20 cellular contexts compared by ENCODE assay signal in the genomic region with DNA sequence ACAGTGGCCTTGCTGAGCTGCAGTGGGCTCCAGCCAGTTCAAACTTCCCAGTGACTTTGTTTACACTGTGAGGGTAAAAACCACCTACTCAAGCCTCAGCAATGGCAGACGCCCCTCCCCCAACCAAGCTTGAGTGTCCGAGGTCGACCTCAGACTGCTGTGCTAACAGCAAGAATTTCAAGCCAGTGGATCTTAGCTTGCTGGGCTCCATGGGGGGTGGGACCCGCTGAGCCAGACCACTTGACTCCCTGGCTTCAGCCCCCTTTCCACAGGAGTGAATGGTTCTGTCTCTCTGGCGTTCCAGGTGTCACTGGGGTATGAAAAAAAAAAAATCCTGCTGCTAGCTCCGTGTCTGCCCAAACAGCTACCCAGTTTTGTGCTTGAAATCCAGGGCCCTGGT.
DNase-seq lines count a peak whose midpoint lies in the region; ATAC-seq, FAIRE-seq and TF ChIP-seq lines count a peak whose summit lies in the region.
"Had no signal": no experiment of that assay in that cellular context is flagged by ENCODE, and none has a peak within 500 bp of the region (broad histone marks: within the 10 kb centered on the region; RNA-seq: fewer than 3 reads in every experiment).

No MANE protein-coding gene starts in this region.

- H3K9me3 Mint-ChIP-seq in endodermal cell (peaks cover 9% of the 10 kb centered on the region), neural progenitor cell (peaks cover 6% of the 10 kb centered on the region), HFFc6 (peaks cover 8% of the 10 kb centered on the region)
- H3K9me3 Mint-ChIP-seq in stimulated activated effector memory CD8-positive, alpha-beta T cell treated with anti-CD3 and anti-CD28 coated beads, Interleukin-12 subunit alpha, Interleukin-12 subunit beta, amount 100 ng/mL, for 72 hours: peaks cover 13% of the 10 kb centered on the region

- TF ChIP-seq CTCF in HepG2 (CRISPR knock-in tag; IDR thresholded peaks at IDR 0.05) (no peak), right lobe of liver (IDR thresholded peaks at IDR 0.05) (no peak), endodermal cell (conservative IDR thresholded peaks at IDR 0.05) (no peak), neural progenitor cell (IDR thresholded peaks at IDR 0.05) (no peak), HFFc6 (IDR thresholded peaks at IDR 0.05) (no peak)

- H4K20me1 ChIP-seq in HepG2 (ENCODE audit: insufficient read depth, low read length): no peaks in the 10 kb centered on the region
- H4K20me1 ChIP-seq in neural progenitor cell (ENCODE audit: low read depth): no peaks in the 10 kb centered on the region
- H4K20me1 ChIP-seq: BLaER1 had no signal

- no peak overlapping the region for H3K27ac ChIP-seq in HepG2 (ENCODE audit: extremely low read length, insufficient read depth, low read length)
- H3K27ac ChIP-seq in right lobe of liver: no peak overlapping the region
- H3K27ac ChIP-seq in endodermal cell (ENCODE audit: low read depth, low read length): no peak overlapping the region
- H3K27ac ChIP-seq in neural progenitor cell: no peak overlapping the region
- H3K27ac ChIP-seq: 22Rv1, A549, BLaER1, GM23248, KMS-11 had no signal

- no peaks in the 10 kb centered on the region for H3K79me2 ChIP-seq in HepG2 (ENCODE audit: insufficient read depth, low read length)
- no peaks in the 10 kb centered on the region for H3K79me2 ChIP-seq in neural progenitor cell (ENCODE audit: low read depth)

- no peaks in the 10 kb centered on the region for H3F3A ChIP-seq in neural progenitor cell (ENCODE audit: low read depth)

- peak overlapping the region; percentile 27; the same call in 1 of the 2 replicates for H3K4me2 ChIP-seq in HepG2 (ENCODE audit: low read depth, low read length)
- H3K4me2 ChIP-seq in neural progenitor cell: peak overlapping the region; percentile 27
- H3K4me2 ChIP-seq: A549, BLaER1, KMS-11 had no signal

- H2AFZ ChIP-seq in HepG2 (ENCODE audit: low read length) (no peak overlapping the region), neural progenitor cell (replicated peaks) (no peak overlapping the region)
- H2AFZ ChIP-seq: GM23248 had no signal

- FAIRE-seq in HepG2 (lab: Jason Lieb, UNC): no peak
- FAIRE-seq: A549, GM19239 had no signal

- H3K4me3 ChIP-seq in HepG2 (replicated peaks in 1 of 3; ENCODE audit: insufficient read depth in 1 of 3, low read depth in 2 of 3, low read length in 3 of 3): no peak overlapping the region
- no peak overlapping the region for H3K4me3 ChIP-seq in right lobe of liver
- no peak overlapping the region for H3K4me3 ChIP-seq in endodermal cell (ENCODE audit: low read length)
- no peak overlapping the region for H3K4me3 ChIP-seq in neural progenitor cell
- H3K4me3 ChIP-seq: A549, BLaER1, GM23248 had no signal

- ATAC-seq in HepG2 (no peak), right lobe of liver (no peak)
- no peak for ATAC-seq in stimulated activated effector memory CD8-positive, alpha-beta T cell treated with anti-CD3 and anti-CD28 coated beads, Interleukin-12 subunit alpha, Interleukin-12 subunit beta, amount 100 ng/mL, for 72 hours
- ATAC-seq: A549 had no signal

- DNase-seq in HepG2 (ENCODE audit: low spot score) (no peak), right lobe of liver (no peak), endodermal cell (peak; percentile 60), neural progenitor cell (ENCODE audit: low spot score) (peak; percentile 11), HFFc6 (no peak), NCI-H82 treated with DMSO at 0.1 percent for 48 hours (lab: John Stamatoyannopoulos, UW; ENCODE audit: unreplicated experiment) (no peak)
- no peak for DNase-seq in stimulated activated effector memory CD8-positive, alpha-beta T cell treated with anti-CD3 and anti-CD28 coated beads, Interleukin-12 subunit alpha, Interleukin-12 subunit beta, amount 100 ng/mL, for 72 hours (ENCODE audit: low spot score in 2 of 2)
- DNase-seq: AML-193; CD4-positive, alpha-beta memory T cell; DMS153; DMS79; GF-D8; GM23248; H7 had no signal

- H3K9me3 ChIP-seq in HepG2 (ENCODE audit: low read length): no peaks in the 10 kb centered on the region
- no peaks in the 10 kb centered on the region for H3K9me3 ChIP-seq in right lobe of liver
- no peaks in the 10 kb centered on the region for H3K9me3 ChIP-seq in endodermal cell (ENCODE audit: control insufficient read depth, low read length)
- H3K9me3 ChIP-seq in neural progenitor cell (ENCODE audit: low read depth): no peaks in the 10 kb centered on the region
- H3K9me3 ChIP-seq: A549, BLaER1 had no signal

- H3K36me3 Mint-ChIP-seq in endodermal cell (ENCODE audit: low read depth) (peaks cover 1% of the 10 kb centered on the region), neural progenitor cell (no peaks in the 10 kb centered on the region), HFFc6 (ENCODE audit: low read depth) (no peaks in the 10 kb centered on the region; the same call in 1 of the 2 replicates)
- H3K36me3 Mint-ChIP-seq in stimulated activated effector memory CD8-positive, alpha-beta T cell treated with anti-CD3 and anti-CD28 coated beads, Interleukin-12 subunit alpha, Interleukin-12 subunit beta, amount 100 ng/mL, for 72 hours: no peaks in the 10 kb centered on the region
- H3K36me3 Mint-ChIP-seq: CD14-positive monocyte; CD4-positive, alpha-beta memory T cell had no signal

- H3K27me3 Mint-ChIP-seq in endodermal cell (ENCODE audit: insufficient read depth): peaks cover 2% of the 10 kb centered on the region
- H3K27me3 Mint-ChIP-seq in neural progenitor cell (ENCODE audit: insufficient read depth, low read depth): no peaks in the 10 kb centered on the region
- H3K27me3 Mint-ChIP-seq in HFFc6 (ENCODE audit: insufficient read depth): no peaks in the 10 kb centered on the region; the same call in 1 of the 2 replicates

- H3K36me3 ChIP-seq in HepG2 (replicated peaks in 1 of 2; ENCODE audit: control insufficient read depth in 1 of 2, insufficient read depth in 2 of 2, low read length in 2 of 2): no peaks in the 10 kb centered on the region
- no peaks in the 10 kb centered on the region for H3K36me3 ChIP-seq in right lobe of liver
- no peaks in the 10 kb centered on the region for H3K36me3 ChIP-seq in endodermal cell (ENCODE audit: control insufficient read depth, insufficient read depth, low read length)
- no peaks in the 10 kb centered on the region for H3K36me3 ChIP-seq in neural progenitor cell
- H3K36me3 ChIP-seq: BLaER1 had no signal

- WGBS in HepG2 (ENCODE audit: low lambda C conversion rate): 4% methylated on average over 6 of the region's 6 CpGs
- WGBS in right lobe of liver (ENCODE audit: insufficient coverage, low coverage, low lambda C conversion rate, missing lambda C conversion rate): 19% methylated on average over 3 of the region's 6 CpGs
- WGBS in endodermal cell (ENCODE audit: insufficient coverage in 1 of 2, insufficient read length in 1 of 2), 2 experiments: 58 to 66% methylated on average over 5 to 6 of the region's 6 CpGs

- TF ChIP-seq RAD21 in HepG2 (CRISPR knock-in tag; IDR thresholded peaks at IDR 0.05): no peak

- peak overlapping the region; percentile 59 for H3K27ac Mint-ChIP-seq in endodermal cell
- H3K27ac Mint-ChIP-seq in neural progenitor cell: no peak overlapping the region
- H3K27ac Mint-ChIP-seq in HFFc6: no peak overlapping the region
- H3K27ac Mint-ChIP-seq in stimulated activated effector memory CD8-positive, alpha-beta T cell treated with anti-CD3 and anti-CD28 coated beads, Interleukin-12 subunit alpha, Interleukin-12 subunit beta, amount 100 ng/mL, for 72 hours: no peak overlapping the region
- H3K27ac Mint-ChIP-seq: CD14-positive monocyte; CD4-positive, alpha-beta memory T cell had no signal

- POLR2A ChIA-PET in HepG2 (lab: Yijun Ruan, JAX): no interaction called here

- BruUV-seq in HepG2 (replicated peaks; lab: Mats Ljungman, UMichigan): no TSS peak

- H3K9ac ChIP-seq in HepG2 (ENCODE audit: insufficient read depth, low read depth, low read length) (no peak overlapping the region), endodermal cell (ENCODE audit: extremely low read depth, low read length, poor library complexity, severe bottlenecking) (no peak overlapping the region), neural progenitor cell (no peak overlapping the region)
- H3K9ac ChIP-seq: BLaER1, GM23248, KMS-11 had no signal

- in situ Hi-C loops in HepG2 (cut with HindIII; ENCODE audit: extremely low pct_ligation_motif_present, low pct_unique_long_range_greater_than_20kb): no loop called here

- H3K27me3 ChIP-seq in HepG2 (ENCODE audit: control insufficient read depth in 1 of 2, insufficient read depth in 2 of 2, low read length in 2 of 2): no peaks in the 10 kb centered on the region
- H3K27me3 ChIP-seq in right lobe of liver: no peaks in the 10 kb centered on the region
- no peaks in the 10 kb centered on the region for H3K27me3 ChIP-seq in endodermal cell (ENCODE audit: control insufficient read depth, insufficient read depth, low read length, poor library complexity, severe bottlenecking)
- no peaks in the 10 kb centered on the region for H3K27me3 ChIP-seq in neural progenitor cell
- H3K27me3 ChIP-seq: BLaER1 had no signal

- H3K4me1 Mint-ChIP-seq in endodermal cell: peaks cover 9% of the 10 kb centered on the region
- H3K4me1 Mint-ChIP-seq in neural progenitor cell: no peaks in the 10 kb centered on the region
- no peaks in the 10 kb centered on the region for H3K4me1 Mint-ChIP-seq in HFFc6 (ENCODE audit: low read depth)
- H3K4me1 Mint-ChIP-seq in stimulated activated effector memory CD8-positive, alpha-beta T cell treated with anti-CD3 and anti-CD28 coated beads, Interleukin-12 subunit alpha, Interleukin-12 subunit beta, amount 100 ng/mL, for 72 hours: no peaks in the 10 kb centered on the region
- H3K4me1 Mint-ChIP-seq: CD14-positive monocyte; CD4-positive, alpha-beta memory T cell had no signal

- TF ChIP-seq POLR2A in HepG2 (IDR thresholded peaks at IDR 0.05; ENCODE audit: insufficient read depth in 1 of 2, low read depth in 2 of 2, low read length in 2 of 2) (no peak), right lobe of liver (IDR thresholded peaks at IDR 0.05) (no peak)

- TF ChIP-seq EP300 in HepG2 (IDR thresholded peaks at IDR 0.05; ENCODE audit: low read depth in 2 of 2, low read length in 2 of 2): no peak
- no peak for TF ChIP-seq EP300 in HepG2 (CRISPR knock-in tag; IDR thresholded peaks at IDR 0.05; ENCODE audit: borderline replicate concordance)

- CTCF ChIA-PET in HepG2 (lab: Yijun Ruan, JAX; ENCODE audit: low intra/inter-chr PET ratio, low total read pairs): no interaction called here

- H3K4me3 Mint-ChIP-seq in endodermal cell: no peak overlapping the region
- no peak overlapping the region for H3K4me3 Mint-ChIP-seq in neural progenitor cell
- no peak overlapping the region for H3K4me3 Mint-ChIP-seq in HFFc6
- no peak overlapping the region for H3K4me3 Mint-ChIP-seq in stimulated activated effector memory CD8-positive, alpha-beta T cell treated with anti-CD3 and anti-CD28 coated beads, Interleukin-12 subunit alpha, Interleukin-12 subunit beta, amount 100 ng/mL, for 72 hours
- H3K4me3 Mint-ChIP-seq: CD14-positive monocyte; CD4-positive, alpha-beta memory T cell had no signal

- H3K4me1 ChIP-seq in HepG2 (ENCODE audit: insufficient read depth, low read length): no peaks in the 10 kb centered on the region
- H3K4me1 ChIP-seq in right lobe of liver: no peaks in the 10 kb centered on the region
- H3K4me1 ChIP-seq in endodermal cell (ENCODE audit: control insufficient read depth, insufficient read depth, low read length): peaks cover 5% of the 10 kb centered on the region
- H3K4me1 ChIP-seq in neural progenitor cell: peaks cover 3% of the 10 kb centered on the region
- H3K4me1 ChIP-seq: A549, BLaER1 had no signal

- intact Hi-C loops in HepG2 (cut with micrococcal nuclease; ENCODE audit: unreplicated experiment) (no loop called here), right lobe of liver (cut with DNase I) (no loop called here)

Comparison
In these comparisons a context has a peak if more than half of its experiments do, and no peak if none do; other contexts are left out.
1. DNase-seq: peak in endodermal cell (single experiment) and neural progenitor cell (single experiment); none in HepG2 (single experiment), right lobe of liver (0 of 3), HFFc6 (single experiment), NCI-H82 treated with DMSO at 0.1 percent for 48 hours (single experiment) and stimulated activated effector memory CD8-positive, alpha-beta T cell treated with anti-CD3 and anti-CD28 coated beads, Interleukin-12 subunit alpha, Interleukin-12 subunit beta, amount 100 ng/mL, for 72 hours (0 of 2).